In genomic region chr2:224260605-224261004, GRCh38 we compare ENCODE assay signal across 1 cellular context.
TF ChIP-seq lines count a peak whose summit lies in the region.

No MANE protein-coding gene starts in this region.

TF ChIP-seq in HEK293, 187 proteins besides CTCF, POLR2A, EP300 and RAD21 (continued from another document):
- no peak for TF ChIP-seq GFI1B (tag by site-specific recombination; IDR thresholded peaks at IDR 0.05)
- TF ChIP-seq ZNF529 (tag by site-specific recombination; IDR thresholded peaks at IDR 0.05; ENCODE audit: insufficient replicate concordance) = no peak
- TF ChIP-seq ZBTB8A (tag by site-specific recombination; IDR thresholded peaks at IDR 0.05) = no peak
